Comparison of ENCODE assay signal across 14 cellular contexts in the genomic region with DNA sequence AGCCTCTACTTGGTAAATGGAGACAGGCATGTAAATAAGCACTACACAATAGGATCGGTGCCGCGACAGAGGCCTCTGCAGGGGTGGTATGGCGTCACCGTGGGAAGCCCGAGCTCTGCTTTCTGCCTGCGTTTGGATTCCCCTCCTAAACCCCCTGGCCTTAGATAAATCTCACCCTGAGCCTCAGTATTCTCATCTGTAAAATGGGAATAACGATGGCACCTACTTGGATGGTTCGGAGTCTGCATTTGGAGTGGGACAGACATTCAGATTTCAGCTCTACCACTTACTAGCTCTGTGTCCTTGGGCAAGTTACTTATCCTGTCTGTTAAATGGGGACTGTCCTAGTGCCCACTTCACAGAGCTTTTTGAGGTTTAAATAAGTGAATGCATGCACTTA. TPM values are rescaled to one million over a fixed set of nuclear protein-coding genes. Genes with fewer than 3 reads are reported as not detected.
A peak's percentile ranks its signal among the peaks of the same experiment; 100 is the strongest.
DNase-seq lines count a peak whose midpoint lies in the region; ATAC-seq and TF ChIP-seq lines count a peak whose summit lies in the region.
"Had no signal": no experiment of that assay in that cellular context is flagged by ENCODE, and none has a peak within 500 bp of the region (broad histone marks: within the 10 kb centered on the region; RNA-seq: fewer than 3 reads in every experiment).

No MANE protein-coding gene starts in this region.

- peak; percentile 36 for DNase-seq in GM23338 (ENCODE audit: low spot score)
- no peak for DNase-seq in ascending aorta (ENCODE audit: low spot score in 2 of 2)
- DNase-seq in NCI-H2227 treated with DMSO at 0.1 percent for 48 hours (lab: John Stamatoyannopoulos, UW), result no peak
- DNase-seq in KG1 (lab: John Stamatoyannopoulos, UW), result no peak
- DNase-seq in mucosa of descending colon, result no peak
- DNase-seq in suprapubic skin (ENCODE audit: low spot score in 2 of 2), result no peak
- DNase-seq: AML-193, MV-4-11, natural killer cell, WERI-Rb-1 had no signal

- H3K36me3 ChIP-seq in GM23338 (ENCODE audit: insufficient read depth) (no peaks in the 10 kb centered on the region), ascending aorta (no peaks in the 10 kb centered on the region), iPS-20b (ENCODE audit: insufficient read depth, low read depth, low read length) (no peaks in the 10 kb centered on the region), rectal smooth muscle tissue (ENCODE audit: control insufficient read depth, insufficient read depth, low read length) (no peaks in the 10 kb centered on the region), mucosa of descending colon (ENCODE audit: low read depth) (no peaks in the 10 kb centered on the region), suprapubic skin (no peaks in the 10 kb centered on the region)
- H3K36me3 ChIP-seq: WERI-Rb-1 had no signal

- WGBS in suprapubic skin, result 68% methylated on average over 9 of the region's 9 CpGs

- H3K4me2 ChIP-seq in GM23338, result peak overlapping the region; percentile 19; the same call in 1 of the 2 replicates

- H3K27ac ChIP-seq in GM23338 (ENCODE audit: low read depth), result peak overlapping the region; percentile 29
- peak overlapping the region; percentile 66 to 70 for H3K27ac ChIP-seq in ascending aorta
- no peak overlapping the region for H3K27ac ChIP-seq in iPS-20b (ENCODE audit: low read length)
- peak overlapping the region; percentile 33 for H3K27ac ChIP-seq in rectal smooth muscle tissue (ENCODE audit: low read depth, low read length)
- H3K27ac ChIP-seq in suprapubic skin, result no peak overlapping the region
- H3K27ac ChIP-seq: SK-N-MC, WERI-Rb-1 had no signal

- TF ChIP-seq CTCF in GM23338 (conservative IDR thresholded peaks at IDR 0.05; ENCODE audit: low read depth in 2 of 2) (no peak), ascending aorta (IDR thresholded peaks at IDR 0.05) (no peak), mucosa of descending colon (IDR thresholded peaks at IDR 0.05) (no peak), suprapubic skin (IDR thresholded peaks at IDR 0.05) (no peak)

- H3K4me1 ChIP-seq in GM23338 (ENCODE audit: insufficient read depth) (peaks cover 15% of the 10 kb centered on the region), ascending aorta (peaks cover 7 to 14% of the 10 kb centered on the region in 2 donors), iPS-20b (ENCODE audit: insufficient read depth, low read length) (peaks cover 15% of the 10 kb centered on the region), rectal smooth muscle tissue (ENCODE audit: control insufficient read depth, insufficient read depth, low read length) (peaks cover 20% of the 10 kb centered on the region), mucosa of descending colon (ENCODE audit: low read depth) (peaks cover 3% of the 10 kb centered on the region), suprapubic skin (peaks cover 9% of the 10 kb centered on the region)

- peaks cover 27% of the 10 kb centered on the region for H3K4me1 Mint-ChIP-seq in GM23338
- H3K4me1 Mint-ChIP-seq: natural killer cell had no signal

- 0 out of 2 replicates have a peak, but pooled peaks cover 6% of the 10 kb centered on the region for H3F3A ChIP-seq in GM23338 (replicated peaks; ENCODE audit: low read depth)

- TF ChIP-seq EP300 in suprapubic skin (IDR thresholded peaks at IDR 0.05), result no peak

- peak overlapping the region; percentile 31; the same call in 1 of the 2 replicates for H3K9ac ChIP-seq in iPS-20b (ENCODE audit: low read depth, low read length)
- H3K9ac ChIP-seq in rectal smooth muscle tissue (ENCODE audit: low read length), result no peak overlapping the region

- no peak overlapping the region for H3K4me3 Mint-ChIP-seq in GM23338
- H3K4me3 Mint-ChIP-seq: activated naive CD4-positive, alpha-beta T cell treated with anti-CD3 and anti-CD28 coated beads for 36 hours; natural killer cell had no signal

- no peaks in the 10 kb centered on the region for H3K9me3 ChIP-seq in ascending aorta
- no peaks in the 10 kb centered on the region for H3K9me3 ChIP-seq in iPS-20b (ENCODE audit: insufficient read depth, low read depth, low read length)
- H3K9me3 ChIP-seq in mucosa of descending colon, result no peaks in the 10 kb centered on the region
- no peaks in the 10 kb centered on the region for H3K9me3 ChIP-seq in suprapubic skin

- H3K27me3 Mint-ChIP-seq in GM23338 (ENCODE audit: insufficient read depth, low read depth, poor library complexity), result no peaks in the 10 kb centered on the region

- no peaks in the 10 kb centered on the region for H3K9me3 Mint-ChIP-seq in GM23338
- H3K9me3 Mint-ChIP-seq: activated naive CD4-positive, alpha-beta T cell treated with anti-CD3 and anti-CD28 coated beads for 36 hours; natural killer cell had no signal

- H3K27ac Mint-ChIP-seq in GM23338, result no peak overlapping the region
- H3K27ac Mint-ChIP-seq: activated naive CD4-positive, alpha-beta T cell treated with anti-CD3 and anti-CD28 coated beads for 36 hours; natural killer cell had no signal

- no peaks in the 10 kb centered on the region for H3K36me3 Mint-ChIP-seq in GM23338 (ENCODE audit: low read depth)
- H3K36me3 Mint-ChIP-seq: natural killer cell had no signal

- H4K20me1 ChIP-seq in GM23338 (replicated peaks; ENCODE audit: insufficient read depth), result no peaks in the 10 kb centered on the region

- intact Hi-C loops in ascending aorta (cut with DNase I) (loop anchor here (1.0 kb wide), 1 partner anchor 15 kb away; no protein-coding TSS in a partner anchor), mucosa of descending colon (cut with DNase I, micrococcal nuclease) (no loop called here)

- H3K4me3 ChIP-seq in GM23338 (no peak overlapping the region), ascending aorta (peak overlapping the region in 1 of 2 donors; percentile 3), iPS-20b (ENCODE audit: low read length) (no peak overlapping the region), rectal smooth muscle tissue (ENCODE audit: low read length) (no peak overlapping the region), mucosa of descending colon (no peak overlapping the region), suprapubic skin (no peak overlapping the region)
- H3K4me3 ChIP-seq: SK-N-MC had no signal

- H3K9me2 ChIP-seq in GM23338 (ENCODE audit: insufficient read depth), result no peaks in the 10 kb centered on the region

- H2AFZ ChIP-seq in GM23338, result peak overlapping the region; percentile 30

- ATAC-seq in GM23338, result peak; percentile 43
- no peak for ATAC-seq in mucosa of descending colon
- ATAC-seq: natural killer cell had no signal

- H3K79me2 ChIP-seq in GM23338 (replicated peaks; ENCODE audit: insufficient read depth), result no peaks in the 10 kb centered on the region

- no peak for TF ChIP-seq POLR2A in suprapubic skin (IDR thresholded peaks at IDR 0.05)

- H3K27me3 ChIP-seq in GM23338 (ENCODE audit: insufficient read depth) (no peaks in the 10 kb centered on the region), ascending aorta (no peaks in the 10 kb centered on the region), iPS-20b (ENCODE audit: insufficient read depth, low read length) (no peaks in the 10 kb centered on the region), rectal smooth muscle tissue (ENCODE audit: control insufficient read depth, insufficient read depth, low read length) (no peaks in the 10 kb centered on the region), suprapubic skin (no peaks in the 10 kb centered on the region)

RNA-seq across cellular contexts. Expression of a gene that starts 42.8 kb away (rescaled TPM):
- total RNA-seq in GM23338 (2014; rRNA removed; shearing (Covaris generic)), result 62.1 and 93.1 TPM in 2 replicates
- polyA plus RNA-seq in GM23338 (2016; fragmentation: Nextera tagmentation; extraction: Ambion mirVana), result 124 and 126 TPM in 2 replicates
- total RNA-seq in ascending aorta (36.7 TPM), mucosa of descending colon (10 to 100 TPM; 40.5 to 83.7 (median 47.8) TPM), suprapubic skin (100 to 1,000 TPM in 1 of 4 donors, 10 to 100 TPM in 3; 26.3 to 120 (median 49.2) TPM)

Comparison
In these comparisons a context has a peak if more than half of its experiments do, and no peak if none do; other contexts are left out.
1. H3K27ac ChIP-seq: peak in GM23338 (single experiment), ascending aorta (2 of 2) and rectal smooth muscle tissue (single experiment); none in iPS-20b (single experiment) and suprapubic skin (single experiment).